In the genomic region with DNA sequence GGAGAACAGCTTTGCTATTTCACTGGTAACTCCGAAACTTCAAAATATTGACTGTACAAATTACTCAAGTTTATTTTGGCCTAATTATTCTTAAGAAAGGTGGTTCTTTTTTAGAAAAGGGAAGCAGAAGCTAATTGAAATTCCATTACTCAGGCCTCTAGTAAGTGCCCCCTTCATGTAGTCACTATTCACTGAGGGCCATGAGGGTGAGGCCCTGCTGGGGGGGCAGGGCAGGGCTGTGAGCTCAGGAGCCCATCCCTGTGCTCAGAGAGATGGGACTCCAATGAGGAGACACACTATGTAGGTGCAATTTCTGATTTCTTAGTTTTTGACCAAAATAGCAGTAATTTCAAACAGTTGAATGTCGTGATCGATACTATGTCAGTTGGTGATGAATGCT, we compare ENCODE assay signal across 16 cellular contexts.
DNase-seq lines count a peak whose midpoint lies in the region; ATAC-seq and TF ChIP-seq lines count a peak whose summit lies in the region.
"Had no signal": no experiment of that assay in that cellular context is flagged by ENCODE, and none has a peak within 500 bp of the region (broad histone marks: within the 10 kb centered on the region; RNA-seq: fewer than 3 reads in every experiment).

No MANE protein-coding gene starts in this region.

- H3K9me3 ChIP-seq in right atrium auricular region: no peaks in the 10 kb centered on the region
- H3K9me3 ChIP-seq: BE2C, Caco-2 had no signal

- no peaks in the 10 kb centered on the region for H3K4me1 ChIP-seq in right atrium auricular region
- H3K4me1 ChIP-seq: BE2C, Caco-2 had no signal

- H3K36me3 Mint-ChIP-seq in activated T-helper 17 cell treated with anti-CD3 and anti-CD28 coated beads, Interleukin-2, amount 50 U/mL, for 72 hours (ENCODE audit: low read depth): peaks cover 65% of the 10 kb centered on the region

- DNase-seq in left ventricle myocardium superior (no peak), right atrium auricular region (ENCODE audit: low spot score) (no peak), NOMO-1 treated with DMSO at 0.1 percent for 48 hours (lab: John Stamatoyannopoulos, UW; ENCODE audit: unreplicated experiment) (peak; percentile 68), SW480 (ENCODE audit: low spot score) (no peak)
- DNase-seq in activated T-cell treated with anti-CD3 and anti-CD28 coated beads, Interleukin-2, amount 50 U/mL, for 48 hours: no peak
- DNase-seq: BE2C; Caco-2; CD8-positive, alpha-beta memory T cell; DMS53; GF-D8; HCEC 1CT; HFFc6 had no signal

- no peaks in the 10 kb centered on the region for H3K27me3 ChIP-seq in right atrium auricular region
- H3K27me3 ChIP-seq: BE2C had no signal

- TF ChIP-seq CTCF in right atrium auricular region (IDR thresholded peaks at IDR 0.05): no peak

- H3K36me3 ChIP-seq in right atrium auricular region: peaks cover 10% of the 10 kb centered on the region

- no peaks in the 10 kb centered on the region for H3K9me3 Mint-ChIP-seq in activated T-helper 17 cell treated with anti-CD3 and anti-CD28 coated beads, Interleukin-2, amount 50 U/mL, for 72 hours
- H3K9me3 Mint-ChIP-seq: HFFc6 had no signal

- peaks cover 28% of the 10 kb centered on the region for H3K4me1 Mint-ChIP-seq in activated T-helper 17 cell treated with anti-CD3 and anti-CD28 coated beads, Interleukin-2, amount 50 U/mL, for 72 hours

- H3K27ac ChIP-seq in right atrium auricular region: no peak overlapping the region
- H3K27ac ChIP-seq: C4-2B, HL-60 had no signal

- H3K27me3 Mint-ChIP-seq in activated T-helper 17 cell treated with anti-CD3 and anti-CD28 coated beads, Interleukin-2, amount 50 U/mL, for 72 hours: no peaks in the 10 kb centered on the region

- H3K4me3 ChIP-seq in right atrium auricular region: no peak overlapping the region

- peak; percentile 29 for ATAC-seq in left ventricle myocardium superior
- no peak for ATAC-seq in activated T-helper 17 cell treated with anti-CD3 and anti-CD28 coated beads, Interleukin-2, amount 50 U/mL, for 72 hours (replicated peaks)
- no peak for ATAC-seq in HG02870 (IDR thresholded peaks at IDR 0.05; ENCODE audit: unreplicated experiment)

- intact Hi-C loops in left ventricle myocardium superior (cut with micrococcal nuclease): no loop called here

- peak overlapping the region; percentile 36 for H3K27ac Mint-ChIP-seq in activated T-helper 17 cell treated with anti-CD3 and anti-CD28 coated beads, Interleukin-2, amount 50 U/mL, for 72 hours
- H3K27ac Mint-ChIP-seq: HFFc6 had no signal

- H3K4me3 Mint-ChIP-seq in activated T-helper 17 cell treated with anti-CD3 and anti-CD28 coated beads, Interleukin-2, amount 50 U/mL, for 72 hours: no peak overlapping the region
- H3K4me3 Mint-ChIP-seq: CD8-positive, alpha-beta memory T cell; HFFc6 had no signal
